15 cellular contexts compared by ENCODE assay signal in genomic region chr2:173751245-173751975, GRCh38.
A peak's percentile ranks its signal among the peaks of the same experiment; 100 is the strongest.
DNase-seq lines count a peak whose midpoint lies in the region; ATAC-seq and TF ChIP-seq lines count a peak whose summit lies in the region.
"Had no signal": no experiment of that assay in that cellular context is flagged by ENCODE, and none has a peak within 500 bp of the region (broad histone marks: within the 10 kb centered on the region; RNA-seq: fewer than 3 reads in every experiment).

No MANE protein-coding gene starts in this region.

- H2AK5ac ChIP-seq in neuronal stem cell (ENCODE audit: low read depth, low read length) = no peak overlapping the region

- no peaks in the 10 kb centered on the region for H3K9me3 ChIP-seq in neuronal stem cell (replicated peaks in 1 of 2; ENCODE audit: control insufficient read depth in 2 of 2, insufficient read depth in 1 of 2, low read depth in 1 of 2, low read length in 2 of 2)
- H3K9me3 ChIP-seq: BLaER1, HAP-1 had no signal

- H2BK12ac ChIP-seq in neuronal stem cell (ENCODE audit: low read length) = no peak overlapping the region

- H3F3A ChIP-seq in GM23338 (replicated peaks; ENCODE audit: low read depth) = no peaks in the 10 kb centered on the region

- H3K36me3 Mint-ChIP-seq in GM23338 (ENCODE audit: low read depth) = no peaks in the 10 kb centered on the region
- H3K36me3 Mint-ChIP-seq in brain = no peaks in the 10 kb centered on the region
- H3K36me3 Mint-ChIP-seq: CD14-positive monocyte; CD8-positive, alpha-beta T cell had no signal

- no peak overlapping the region for H4K91ac ChIP-seq in neuronal stem cell (ENCODE audit: low read depth, low read length, poor library complexity)

- H3K9me2 ChIP-seq in GM23338 (ENCODE audit: insufficient read depth) = no peaks in the 10 kb centered on the region

- no peak overlapping the region for H2BK120ac ChIP-seq in neuronal stem cell (ENCODE audit: low read depth, low read length)

- no peak overlapping the region for H3K18ac ChIP-seq in neuronal stem cell (ENCODE audit: low read length)

- H3K4me3 Mint-ChIP-seq in GM23338 (no peak overlapping the region), brain (no peak overlapping the region)
- H3K4me3 Mint-ChIP-seq: CD8-positive, alpha-beta T cell had no signal

- H3K23ac ChIP-seq in neuronal stem cell (ENCODE audit: low read depth, low read length, poor library complexity) = no peak overlapping the region

- H3K4me1 Mint-ChIP-seq in GM23338 = peaks cover 50% of the 10 kb centered on the region
- H3K4me1 Mint-ChIP-seq in brain = peaks cover 56% of the 10 kb centered on the region
- H3K4me1 Mint-ChIP-seq: CD14-positive monocyte had no signal

- no peak for TF ChIP-seq CTCF in GM23338 (conservative IDR thresholded peaks at IDR 0.05; ENCODE audit: low read depth in 2 of 2)
- no peak for TF ChIP-seq CTCF in brain (conservative IDR thresholded peaks at IDR 0.05)

- no peak overlapping the region for H3K27ac Mint-ChIP-seq in GM23338
- peak overlapping the region in 3 of 5 experiments; percentile 45 to 72 (median 69) for H3K27ac Mint-ChIP-seq in brain
- H3K27ac Mint-ChIP-seq: CD14-positive monocyte; CD8-positive, alpha-beta T cell had no signal

- H3K79me2 ChIP-seq in GM23338 (replicated peaks; ENCODE audit: insufficient read depth) = no peaks in the 10 kb centered on the region

- H3K4me1 ChIP-seq in GM23338 (ENCODE audit: insufficient read depth) (peaks cover 61% of the 10 kb centered on the region), neuronal stem cell (ENCODE audit: control insufficient read depth in 2 of 2, insufficient read depth in 1 of 2, low read depth in 1 of 2, low read length in 2 of 2) (peaks cover 22 to 26% of the 10 kb centered on the region in 2 donors)
- H3K4me1 ChIP-seq: BLaER1 had no signal

- H3K27ac ChIP-seq in GM23338 (ENCODE audit: low read depth) (no peak overlapping the region), neuronal stem cell (replicated peaks; ENCODE audit: low read length) (peak overlapping the region; percentile 51)
- H3K27ac ChIP-seq: BLaER1, HL-60 had no signal

- H3K79me1 ChIP-seq in neuronal stem cell (ENCODE audit: low read depth, low read length) = no peaks in the 10 kb centered on the region

- H3K4me3 ChIP-seq in GM23338 = no peak overlapping the region
- H3K4me3 ChIP-seq in neuronal stem cell (ENCODE audit: low read length in 2 of 2) = no peak overlapping the region
- H3K4me3 ChIP-seq: BLaER1, GM12878, HAP-1 had no signal

- H2AFZ ChIP-seq in GM23338 (no peak overlapping the region), neuronal stem cell (ENCODE audit: low read length) (no peak overlapping the region)

- no CpG with 5 or more reads among the region's 9 CpGs for WGBS in neuronal stem cell (ENCODE audit: extremely low coverage in 2 of 2, insufficient read length in 2 of 2, insufficient replicate concordance in 1 of 2), 2 donors

- intact Hi-C loops in posterior vena cava (cut with DNase I) = no loop called here

- H3K27me3 ChIP-seq in GM23338 (ENCODE audit: insufficient read depth) (no peaks in the 10 kb centered on the region), neuronal stem cell (ENCODE audit: control insufficient read depth in 3 of 3, insufficient read depth in 3 of 3, low read depth in 1 of 3, low read length in 3 of 3) (no peaks in the 10 kb centered on the region)
- H3K27me3 ChIP-seq: BLaER1 had no signal

- peaks cover 2% of the 10 kb centered on the region for H3K27me3 Mint-ChIP-seq in GM23338 (ENCODE audit: insufficient read depth, low read depth, poor library complexity)
- peaks cover 3% of the 10 kb centered on the region for H3K27me3 Mint-ChIP-seq in brain

- H3K4me2 ChIP-seq in GM23338 (no peak overlapping the region), neuronal stem cell (ENCODE audit: insufficient read depth, low read length, poor library complexity, severe bottlenecking) (no peak overlapping the region)
- H3K4me2 ChIP-seq: BLaER1 had no signal

- H3K9ac ChIP-seq in neuronal stem cell (ENCODE audit: low read depth, low read length, poor library complexity) = no peak overlapping the region
- H3K9ac ChIP-seq: BLaER1 had no signal

- peak; percentile 38 for ATAC-seq in GM23338
- ATAC-seq in GM21515 (IDR thresholded peaks at IDR 0.05; ENCODE audit: unreplicated experiment) = no peak
- no peak for ATAC-seq in GM21529 (IDR thresholded peaks at IDR 0.05; ENCODE audit: unreplicated experiment)
- ATAC-seq: CD8-positive, alpha-beta T cell had no signal

- H4K8ac ChIP-seq in neuronal stem cell (ENCODE audit: low read depth, low read length) = no peak overlapping the region

- H3K9me3 Mint-ChIP-seq in GM23338 (no peaks in the 10 kb centered on the region), brain (peaks cover 0 to 2% (median 0%) of the 10 kb centered on the region in 5 experiments)
- H3K9me3 Mint-ChIP-seq: CD14-positive monocyte; CD8-positive, alpha-beta T cell had no signal

- no peaks in the 10 kb centered on the region for H4K20me1 ChIP-seq in GM23338 (replicated peaks; ENCODE audit: insufficient read depth)
- H4K20me1 ChIP-seq: BLaER1 had no signal

- no peak overlapping the region for H3K14ac ChIP-seq in neuronal stem cell (ENCODE audit: low read length)

- H2BK15ac ChIP-seq in neuronal stem cell (ENCODE audit: low read length) = no peak overlapping the region

- H2BK5ac ChIP-seq in neuronal stem cell (ENCODE audit: low read length) = no peak overlapping the region

- H3K36me3 ChIP-seq in GM23338 (ENCODE audit: insufficient read depth) (no peaks in the 10 kb centered on the region), neuronal stem cell (replicated peaks in 1 of 2; ENCODE audit: control insufficient read depth in 2 of 2, insufficient read depth in 2 of 2, low read length in 2 of 2) (no peaks in the 10 kb centered on the region)
- H3K36me3 ChIP-seq: BLaER1, HAP-1 had no signal

- H3K4ac ChIP-seq in neuronal stem cell (ENCODE audit: low read length) = no peak overlapping the region

- DNase-seq in GM23338 (ENCODE audit: low spot score) (peak; percentile 64), iPS DF 19.7 (ENCODE audit: low read depth, low spot score) (peak; percentile 35), neuronal stem cell (ENCODE audit: low spot score) (no peak), posterior vena cava (ENCODE audit: low spot score) (no peak)
- DNase-seq: 8988T; CD8-positive, alpha-beta T cell; DMS79 treated with DMSO at 0.1 percent for 48 hours had no signal

TF ChIP-seq in GM23338, 12 proteins besides CTCF, POLR2A, EP300 and RAD21 (continues in another document):
- no peak for TF ChIP-seq ZNF114 (CRISPR knock-in tag; IDR thresholded peaks at IDR 0.05)
- no peak for TF ChIP-seq ZNF462 (CRISPR knock-in tag; IDR thresholded peaks at IDR 0.05)
- no peak for TF ChIP-seq STAT1 (IDR thresholded peaks at IDR 0.05; ENCODE audit: unreplicated experiment)

Comparison
In these comparisons a context has a peak if more than half of its experiments do, and no peak if none do; other contexts are left out.
1. DNase-seq: peak in GM23338 (single experiment) and iPS DF 19.7 (single experiment); none in neuronal stem cell (single experiment) and posterior vena cava (single experiment).